2 cellular contexts compared by ENCODE assay signal in genomic region chr6:47794577-47795135, GRCh38.
TF ChIP-seq lines count a peak whose summit lies in the region.

No MANE protein-coding gene starts in this region.

TF ChIP-seq in SK-N-SH, 30 proteins besides CTCF, POLR2A, EP300 and RAD21 (continued from another document):
- TF ChIP-seq USF1 (IDR thresholded peaks at IDR 0.05; ENCODE audit: borderline replicate concordance, low read depth) (no peak), GABPA (IDR thresholded peaks at IDR 0.05; ENCODE audit: low read depth) (no peak), TAF1 (IDR thresholded peaks at IDR 0.05; ENCODE audit: borderline replicate concordance, low read depth, low read length) (no peak), IRF3 (IDR thresholded peaks at IDR 0.05; ENCODE audit: low read depth, low read length) (no peak), NFIC (IDR thresholded peaks at IDR 0.05; ENCODE audit: borderline replicate concordance) (no peak), USF2 (IDR thresholded peaks at IDR 0.05; ENCODE audit: borderline replicate concordance, low read depth, low read length) (no peak), JUND (IDR thresholded peaks at IDR 0.05) (no peak), REST (IDR thresholded peaks at IDR 0.05; ENCODE audit: low read depth, low read length) (no peak), SMC3 (IDR thresholded peaks at IDR 0.05; ENCODE audit: low read depth, low read length) (no peak), MXI1 (IDR thresholded peaks at IDR 0.05; ENCODE audit: low read depth, low read length) (no peak), GATA2 (CRISPR knock-in tag; IDR thresholded peaks at IDR 0.05) (no peak), FOXJ3 (CRISPR knock-in tag; IDR thresholded peaks at IDR 0.05) (no peak), EZH2phosphoT487 (IDR thresholded peaks at IDR 0.05; ENCODE audit: borderline replicate concordance, low read depth) (no peak), MAX (IDR thresholded peaks at IDR 0.05; ENCODE audit: low read depth) (no peak)

TF ChIP-seq in SK-N-SH treated with all-trans-retinoic acid at 6 μM for 48 hours, 23 proteins besides CTCF, POLR2A, EP300 and RAD21 (continued from another document):
- TF ChIP-seq CREB5 (CRISPR knock-in tag; IDR thresholded peaks at IDR 0.05; ENCODE audit: low read depth) (no peak), CSDC2 (CRISPR knock-in tag; IDR thresholded peaks at IDR 0.05) (no peak)
